ENCODE assay signal across 8 cellular contexts in the genomic region with DNA sequence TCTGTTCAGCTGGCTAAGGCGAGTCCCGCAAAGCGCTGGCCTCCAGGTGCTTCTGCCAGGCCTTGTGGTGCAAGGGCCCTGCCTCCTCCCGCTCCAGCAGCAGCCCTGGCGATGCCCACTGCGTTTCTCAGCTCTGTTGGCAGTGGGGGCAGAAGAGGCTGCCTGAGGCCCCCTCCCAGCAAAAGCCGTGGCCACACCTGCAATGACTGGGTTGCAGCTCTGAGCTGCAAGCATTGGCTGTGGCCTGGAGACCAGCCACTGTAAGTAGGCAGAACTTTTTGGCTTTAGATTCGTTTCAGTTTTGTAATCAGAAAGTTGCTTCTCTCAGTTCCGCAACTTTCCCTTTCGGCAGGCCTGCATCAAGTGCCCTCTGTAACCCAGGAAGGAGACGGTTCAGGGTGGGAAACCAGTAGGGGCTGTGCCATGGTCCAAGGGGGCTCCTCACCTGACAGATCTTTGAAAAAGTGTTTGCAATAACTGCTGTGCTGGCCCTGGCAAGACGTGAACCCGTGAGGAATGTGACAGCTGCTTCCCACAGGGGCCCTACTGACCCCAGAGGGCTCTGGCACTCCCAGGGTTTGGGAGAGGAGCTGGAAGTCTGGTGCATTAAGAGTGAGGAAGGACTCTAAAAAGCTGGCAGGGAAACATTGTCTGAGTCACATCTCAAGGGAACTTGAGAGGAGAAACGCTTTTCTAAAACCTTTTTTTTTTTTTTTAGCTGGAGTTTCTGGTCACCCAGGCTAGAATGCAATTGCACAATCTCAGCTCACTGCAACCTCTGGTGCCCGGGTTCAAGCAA. TPM values are rescaled to one million over a fixed set of nuclear protein-coding genes. Genes with fewer than 3 reads are reported as not detected.
DNase-seq lines count a peak whose midpoint lies in the region; ATAC-seq and TF ChIP-seq lines count a peak whose summit lies in the region.

No MANE protein-coding gene starts in this region.

- TF ChIP-seq CTCF in GM20000 (IDR thresholded peaks at IDR 0.05; ENCODE audit: extremely low read depth, missing control alignments), result no peak
- no peak for TF ChIP-seq CTCF in psoas muscle (IDR thresholded peaks at IDR 0.05)

- peak; percentile 59 to 87 (median 76) for ATAC-seq in psoas muscle

- peaks cover 10% of the 10 kb centered on the region for H3K4me1 ChIP-seq in psoas muscle

- 19 to 37% (median 33%) methylated on average over 15 of the region's 15 CpGs for WGBS in psoas muscle, 3 donors

- H3K4me3 ChIP-seq in psoas muscle, result peak overlapping the region; percentile 45

- H3K27ac ChIP-seq in psoas muscle, result peak overlapping the region; percentile 64

- DNase-seq in AG08395 (ENCODE audit: low spot score), result peak; percentile 88
- peak; percentile 51 for DNase-seq in GM20000 (ENCODE audit: low spot score)
- peak; percentile 36 for DNase-seq in HS-5 (ENCODE audit: low read depth)
- peak; percentile 44 for DNase-seq in epidermal melanocyte (ENCODE audit: insufficient read length, low spot score)
- peak; percentile 40 to 71 for DNase-seq in psoas muscle
- no peak for DNase-seq in GF-D8 (lab: John Stamatoyannopoulos, UW)
- DNase-seq in mucosa of gallbladder (ENCODE audit: low spot score), result no peak
- DNase-seq in posterior cingulate gyrus, result no peak

- H3K9me3 ChIP-seq in psoas muscle, result no peaks in the 10 kb centered on the region

- intact Hi-C loops in psoas muscle (cut with DNase I), result loop anchor here in 1 of 2 donors (5.0 kb wide), 1 partner anchor 169 kb away; the partner anchor contains the start of gene FNTB
- intact Hi-C loops in posterior cingulate gyrus (cut with DNase I), result no loop called here

- no peaks in the 10 kb centered on the region for H3K27me3 ChIP-seq in psoas muscle (ENCODE audit: insufficient read depth in 3 of 3, low read length in 2 of 3)

- no peaks in the 10 kb centered on the region for H3K36me3 ChIP-seq in psoas muscle (ENCODE audit: insufficient read depth in 1 of 2, low read depth in 1 of 2)

RNA-seq across cellular contexts. Expression of gene MAX, which starts 54.5 kb away (rescaled TPM):
- total RNA-seq in psoas muscle (100 to 1,000 TPM in 1 of 4 donors, 10 to 100 TPM in 3; 44.7 to 115 (median 55.9) TPM), mucosa of gallbladder (109 TPM)
- polyA plus RNA-seq in psoas muscle, result 10 to 100 TPM; 44.5 to 83.6 (median 50.6) TPM

Comparison
In these comparisons a context has a peak if more than half of its experiments do, and no peak if none do; other contexts are left out.
1. DNase-seq: peak in AG08395 (single experiment), GM20000 (single experiment), HS-5 (single experiment), epidermal melanocyte (single experiment) and psoas muscle (2 of 2); none in GF-D8 (single experiment), mucosa of gallbladder (single experiment) and posterior cingulate gyrus (0 of 10).